Comparison of ENCODE assay signal across 1 cellular context in the genomic region with DNA sequence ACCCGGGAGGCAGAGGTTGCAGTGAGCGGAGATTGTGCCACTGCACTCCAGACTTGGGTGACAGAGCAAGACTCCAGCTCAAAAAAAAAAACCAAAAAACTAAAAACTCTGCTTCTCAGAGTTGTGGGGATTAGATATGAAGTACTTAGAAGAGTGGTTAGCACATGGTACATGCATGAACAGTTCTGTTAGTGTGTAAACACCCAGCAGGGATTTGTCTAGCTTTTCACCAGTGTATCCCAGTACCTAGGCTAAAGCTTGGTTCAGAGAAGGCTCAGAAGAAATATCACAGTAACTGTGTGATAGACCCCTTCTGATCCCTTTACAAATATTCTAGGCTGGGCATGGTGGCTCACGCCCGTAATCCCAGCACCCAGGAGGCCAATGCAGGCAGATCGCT.
TF ChIP-seq lines count a peak whose summit lies in the region.

No MANE protein-coding gene starts in this region.

TF ChIP-seq in HCT116, 20 proteins besides CTCF, POLR2A, EP300 and RAD21:
- TF ChIP-seq CEBPB (IDR thresholded peaks at IDR 0.05; ENCODE audit: low read depth) = no peak
- no peak for TF ChIP-seq JUND (IDR thresholded peaks at IDR 0.05)
- no peak for TF ChIP-seq SIN3A (IDR thresholded peaks at IDR 0.05; ENCODE audit: low read depth)
- no peak for TF ChIP-seq TCF7L2 (IDR thresholded peaks at IDR 0.05; ENCODE audit: borderline replicate concordance, extremely low read depth, insufficient read depth, insufficient read length)
- TF ChIP-seq, protein P1, sequence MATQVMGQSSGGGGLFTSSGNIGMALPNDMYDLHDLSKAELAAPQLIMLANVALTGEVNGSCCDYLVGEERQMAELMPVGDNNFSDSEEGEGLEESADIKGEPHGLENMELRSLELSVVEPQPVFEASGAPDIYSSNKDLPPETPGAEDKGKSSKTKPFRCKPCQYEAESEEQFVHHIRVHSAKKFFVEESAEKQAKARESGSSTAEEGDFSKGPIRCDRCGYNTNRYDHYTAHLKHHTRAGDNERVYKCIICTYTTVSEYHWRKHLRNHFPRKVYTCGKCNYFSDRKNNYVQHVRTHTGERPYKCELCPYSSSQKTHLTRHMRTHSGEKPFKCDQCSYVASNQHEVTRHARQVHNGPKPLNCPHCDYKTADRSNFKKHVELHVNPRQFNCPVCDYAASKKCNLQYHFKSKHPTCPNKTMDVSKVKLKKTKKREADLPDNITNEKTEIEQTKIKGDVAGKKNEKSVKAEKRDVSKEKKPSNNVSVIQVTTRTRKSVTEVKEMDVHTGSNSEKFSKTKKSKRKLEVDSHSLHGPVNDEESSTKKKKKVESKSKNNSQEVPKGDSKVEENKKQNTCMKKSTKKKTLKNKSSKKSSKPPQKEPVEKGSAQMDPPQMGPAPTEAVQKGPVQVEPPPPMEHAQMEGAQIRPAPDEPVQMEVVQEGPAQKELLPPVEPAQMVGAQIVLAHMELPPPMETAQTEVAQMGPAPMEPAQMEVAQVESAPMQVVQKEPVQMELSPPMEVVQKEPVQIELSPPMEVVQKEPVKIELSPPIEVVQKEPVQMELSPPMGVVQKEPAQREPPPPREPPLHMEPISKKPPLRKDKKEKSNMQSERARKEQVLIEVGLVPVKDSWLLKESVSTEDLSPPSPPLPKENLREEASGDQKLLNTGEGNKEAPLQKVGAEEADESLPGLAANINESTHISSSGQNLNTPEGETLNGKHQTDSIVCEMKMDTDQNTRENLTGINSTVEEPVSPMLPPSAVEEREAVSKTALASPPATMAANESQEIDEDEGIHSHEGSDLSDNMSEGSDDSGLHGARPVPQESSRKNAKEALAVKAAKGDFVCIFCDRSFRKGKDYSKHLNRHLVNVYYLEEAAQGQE (IDR thresholded peaks at IDR 0.05; ENCODE audit: low read depth) = no peak
- TF ChIP-seq ZNF274 (IDR thresholded peaks at IDR 0.05; ENCODE audit: low read depth, low read length) = no peak
- no peak for TF ChIP-seq SP1 (IDR thresholded peaks at IDR 0.05; ENCODE audit: low read depth)
- TF ChIP-seq ELF1 (IDR thresholded peaks at IDR 0.05; ENCODE audit: borderline replicate concordance, low read depth) = no peak
- no peak for TF ChIP-seq ZBTB33 (IDR thresholded peaks at IDR 0.05; ENCODE audit: extremely low read depth, insufficient replicate concordance, low read length)
- TF ChIP-seq, protein P2, sequence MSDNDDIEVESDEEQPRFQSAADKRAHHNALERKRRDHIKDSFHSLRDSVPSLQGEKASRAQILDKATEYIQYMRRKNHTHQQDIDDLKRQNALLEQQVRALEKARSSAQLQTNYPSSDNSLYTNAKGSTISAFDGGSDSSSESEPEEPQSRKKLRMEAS (IDR thresholded peaks at IDR 0.05) = no peak
- no peak for TF ChIP-seq ZFX (IDR thresholded peaks at IDR 0.05)
- TF ChIP-seq EGR1 (IDR thresholded peaks at IDR 0.05; ENCODE audit: low read depth) = no peak
- TF ChIP-seq SRF (IDR thresholded peaks at IDR 0.05; ENCODE audit: low read depth) = no peak
- TF ChIP-seq YY1 (IDR thresholded peaks at IDR 0.05; ENCODE audit: extremely low read depth, insufficient replicate concordance, low read depth, low read length) = no peak
